ENCODE assay signal across 24 cellular contexts in genomic region chr19:28224441-28224840, GRCh38.
"Had no signal": no experiment of that assay in that cellular context is flagged by ENCODE, and none has a peak within 500 bp of the region (broad histone marks: within the 10 kb centered on the region; RNA-seq: fewer than 3 reads in every experiment).

No MANE protein-coding gene starts in this region.

- DNase-seq: effector memory CD8-positive, alpha-beta T cell; erythroblast; esophagus squamous epithelium; foreskin melanocyte; hypothalamus; immature natural killer cell; islet precursor cell; left ventricle myocardium superior; lower lobe of right lung; naive thymus-derived CD8-positive, alpha-beta T cell; stimulated activated CD4-positive, alpha-beta T cell treated with anti-CD3 and anti-CD28 coated beads, Interleukin-12 subunit alpha, Interleukin-12 subunit beta, amount 100 ng/mL, for 4 hours; stimulated activated CD4-positive, alpha-beta T cell treated with anti-CD3 and anti-CD28 coated beads, Interleukin-1b, Interleukin-23, amount 100 ng/mL, for 48 hours; stimulated activated CD4-positive, alpha-beta T cell treated with anti-CD3 and anti-CD28 coated beads, Interleukin-4, amount 100 ng/mL, for 1 hour; stimulated activated naive CD4-positive, alpha-beta T cell treated with Interleukin-2 at 50 U/mL for 16 hours; stomach; thyroid gland had no signal

- H3K4me3 Mint-ChIP-seq: effector memory CD8-positive, alpha-beta T cell; immature natural killer cell; naive thymus-derived CD8-positive, alpha-beta T cell; stimulated activated effector memory CD8-positive, alpha-beta T cell treated with anti-CD3 and anti-CD28 coated beads, Interleukin-12 subunit alpha, Interleukin-12 subunit beta, amount 100 ng/mL, for 72 hours; type B pancreatic cell had no signal

- H3K27ac Mint-ChIP-seq: effector memory CD8-positive, alpha-beta T cell; immature natural killer cell; naive thymus-derived CD8-positive, alpha-beta T cell; stimulated activated effector memory CD8-positive, alpha-beta T cell treated with anti-CD3 and anti-CD28 coated beads, Interleukin-12 subunit alpha, Interleukin-12 subunit beta, amount 100 ng/mL, for 72 hours; type B pancreatic cell had no signal

- H3K27me3 ChIP-seq: esophagus squamous epithelium, right atrium auricular region, stomach, thyroid gland had no signal

- H3K36me3 ChIP-seq: esophagus squamous epithelium, lower lobe of right lung, prostate gland, right atrium auricular region, stomach, thyroid gland had no signal

- H3K9me3 ChIP-seq: lower lobe of right lung, prostate gland, right atrium auricular region, stomach, thyroid gland had no signal

- FAIRE-seq: endometrium had no signal

- H3K4me1 ChIP-seq: esophagus squamous epithelium, lower lobe of right lung, prostate gland, right atrium auricular region, stomach, thyroid gland had no signal

- H3K9me3 Mint-ChIP-seq: immature natural killer cell, type B pancreatic cell had no signal

- H3K27ac ChIP-seq: coronary artery, esophagus squamous epithelium, lower lobe of right lung, prostate gland, right atrium auricular region, stomach, thyroid gland had no signal

- H3K4me3 ChIP-seq: coronary artery, esophagus squamous epithelium, lower lobe of right lung, prostate gland, right atrium auricular region, smooth muscle cell, stomach, thyroid gland had no signal

- H3K4me1 Mint-ChIP-seq: immature natural killer cell; stimulated activated effector memory CD8-positive, alpha-beta T cell treated with anti-CD3 and anti-CD28 coated beads, Interleukin-12 subunit alpha, Interleukin-12 subunit beta, amount 100 ng/mL, for 72 hours had no signal

- H3K4me2 ChIP-seq: smooth muscle cell had no signal

- ATAC-seq: effector memory CD8-positive, alpha-beta T cell; left ventricle myocardium superior; naive thymus-derived CD8-positive, alpha-beta T cell; sciatic nerve had no signal

- H3K36me3 Mint-ChIP-seq: immature natural killer cell; naive thymus-derived CD8-positive, alpha-beta T cell; stimulated activated effector memory CD8-positive, alpha-beta T cell treated with anti-CD3 and anti-CD28 coated beads, Interleukin-12 subunit alpha, Interleukin-12 subunit beta, amount 100 ng/mL, for 72 hours; type B pancreatic cell had no signal
